In the genomic region with DNA sequence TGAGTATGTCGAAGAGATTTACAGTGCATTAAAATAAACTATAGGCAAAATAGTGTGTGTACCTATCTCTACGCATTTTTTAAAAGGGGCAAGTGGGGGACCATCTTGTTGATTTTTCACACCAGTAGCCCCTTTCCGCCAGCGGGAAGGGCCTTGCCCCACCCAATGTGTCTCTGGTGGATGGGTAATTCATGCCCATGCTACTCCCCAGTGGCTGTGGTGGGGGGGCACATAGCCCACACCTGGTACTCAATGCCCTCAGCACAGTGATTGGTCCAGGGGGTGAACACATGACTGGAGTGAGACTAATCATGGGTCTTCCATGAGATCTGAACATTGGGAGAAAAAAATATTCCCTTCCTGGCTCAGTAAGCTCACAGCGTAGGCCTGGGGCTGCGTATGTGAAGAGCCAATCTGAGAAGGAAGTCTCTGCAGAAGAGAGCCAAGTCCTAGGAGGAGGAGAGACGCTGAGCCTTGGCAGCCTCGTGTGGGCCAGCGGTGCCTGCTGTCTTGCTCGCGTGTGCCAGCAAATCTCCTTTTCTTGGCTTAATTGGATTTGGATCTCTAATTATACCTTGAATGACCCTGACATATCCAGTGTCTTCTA, we compare ENCODE assay signal across 18 cellular contexts.
A peak's percentile ranks its signal among the peaks of the same experiment; 100 is the strongest.
DNase-seq lines count a peak whose midpoint lies in the region; ATAC-seq and TF ChIP-seq lines count a peak whose summit lies in the region.
"Had no signal": no experiment of that assay in that cellular context is flagged by ENCODE, and none has a peak within 500 bp of the region (broad histone marks: within the 10 kb centered on the region; RNA-seq: fewer than 3 reads in every experiment).

No MANE protein-coding gene starts in this region.

- ATAC-seq in left cardiac atrium (peak; percentile 71 to 86), GM19324 (IDR thresholded peaks at IDR 0.05; ENCODE audit: low FRiP score, unreplicated experiment) (no peak)
- ATAC-seq: gastrocnemius medialis had no signal

- CTCF ChIA-PET in A673 (lab: Charles Lee) = no interaction called here

- H3K27ac ChIP-seq in A673 (ENCODE audit: low read depth, low read length, poor library complexity, severe bottlenecking) (no peak overlapping the region), ovary (no peak overlapping the region)
- H3K27ac ChIP-seq: gastrocnemius medialis, SJCRH30 had no signal

- POLR2A ChIA-PET in A673 (lab: Charles Lee; ENCODE audit: low non-redundant PET) = no interaction called here

- intact Hi-C loops in A673 (cut with micrococcal nuclease; ENCODE audit: unreplicated experiment) = no loop called here
- intact Hi-C loops in left cardiac atrium (cut with DNase I) = no loop called here
- intact Hi-C loops in ovary (cut with DNase I) = loop anchor here in 1 of 4 donors (5.0 kb wide), 1 partner anchor 745 kb away; no protein-coding TSS in a partner anchor

- H3K4me1 ChIP-seq in A673 (ENCODE audit: insufficient read depth, low read length, poor library complexity, severe bottlenecking) = peaks cover 18% of the 10 kb centered on the region
- H3K4me1 ChIP-seq in ovary (ENCODE audit: insufficient read depth) = peaks cover 3% of the 10 kb centered on the region
- H3K4me1 ChIP-seq: gastrocnemius medialis, SJCRH30 had no signal

- DNase-seq in A673 (ENCODE audit: low spot score) (peak; percentile 28), NCI-H82 (lab: John Stamatoyannopoulos, UW) (peak; percentile 93), left cardiac atrium (peak; percentile 29), ovary (peak in 3 of 5 donors; percentile 9 to 18 (median 10)), NCI-H2171 (lab: John Stamatoyannopoulos, UW) (no peak), NCI-H1092 treated with DMSO at 0.1 percent for 48 hours (lab: John Stamatoyannopoulos, UW) (no peak), NCI-H774 (lab: John Stamatoyannopoulos, UW) (no peak)
- DNase-seq: activated CD4-positive, alpha-beta T cell treated with anti-CD3 and anti-CD28 coated beads, Interleukin-2, amount 50 U/mL, for 1 hour; central memory CD4-positive, alpha-beta T cell; kidney glomerular epithelial cell; MG63; NCI-H1436; NCI-H69; SJCRH30; stimulated activated CD4-positive, alpha-beta T cell treated with anti-CD3 and anti-CD28 coated beads, Interleukin-4, amount 100 ng/mL, for 4 hours had no signal

- H3K27me3 ChIP-seq in A673 (replicated peaks; ENCODE audit: insufficient read depth, low read depth, low read length, poor library complexity) (peaks cover 7% of the 10 kb centered on the region), ovary (no peaks in the 10 kb centered on the region)
- H3K27me3 ChIP-seq: MG63, SJCRH30 had no signal

- H3K4me3 ChIP-seq in A673 (ENCODE audit: low read depth, low read length, poor library complexity, severe bottlenecking) (no peak overlapping the region), ovary (no peak overlapping the region)
- H3K4me3 ChIP-seq: gastrocnemius medialis, GM23338, MG63, SJCRH30 had no signal

- 70 to 89% (median 86%) methylated on average over 11 of the region's 11 CpGs for WGBS in ovary, 3 donors

- H3K36me3 ChIP-seq in A673 (ENCODE audit: insufficient read depth, low read length, poor library complexity, severe bottlenecking) (no peaks in the 10 kb centered on the region), ovary (no peaks in the 10 kb centered on the region)
- H3K36me3 ChIP-seq: gastrocnemius medialis, SJCRH30 had no signal

- H3K9me3 ChIP-seq in A673 (ENCODE audit: low read depth, low read length, poor library complexity, severe bottlenecking) (peaks cover 7% of the 10 kb centered on the region), ovary (no peaks in the 10 kb centered on the region)
- H3K9me3 ChIP-seq: gastrocnemius medialis, SJCRH30 had no signal

- TF ChIP-seq CTCF in A673 (conservative IDR thresholded peaks at IDR 0.05; ENCODE audit: low read depth, low read length) (no peak), ovary (IDR thresholded peaks at IDR 0.05) (no peak)

- no peak for TF ChIP-seq POLR2A in ovary (IDR thresholded peaks at IDR 0.05)

- no peak for TF ChIP-seq EP300 in ovary (IDR thresholded peaks at IDR 0.05)

- no TSS peak for BruUV-seq in A673 (replicated peaks; lab: Mats Ljungman, UMichigan)

Comparison
In these comparisons a context has a peak if more than half of its experiments do, and no peak if none do; other contexts are left out.
1. DNase-seq: peak in A673 (single experiment), NCI-H82 (single experiment), left cardiac atrium (single experiment) and ovary (3 of 5); none in NCI-H2171 (single experiment), NCI-H1092 treated with DMSO at 0.1 percent for 48 hours (single experiment) and NCI-H774 (single experiment).